ENCODE assay signal across 16 cellular contexts in genomic region chr11:73176892-73177155, GRCh38. TPM values are rescaled to one million over a fixed set of nuclear protein-coding genes. Genes with fewer than 3 reads are reported as not detected.
A peak's percentile ranks its signal among the peaks of the same experiment; 100 is the strongest.
DNase-seq lines count a peak whose midpoint lies in the region; ATAC-seq and TF ChIP-seq lines count a peak whose summit lies in the region.
"Had no signal": no experiment of that assay in that cellular context is flagged by ENCODE, and none has a peak within 500 bp of the region (broad histone marks: within the 10 kb centered on the region; RNA-seq: fewer than 3 reads in every experiment).

No MANE protein-coding gene starts in this region.

- ATAC-seq in esophagus mucosa (peak; percentile 45), HG02571 (IDR thresholded peaks at IDR 0.05; ENCODE audit: unreplicated experiment) (no peak)
- ATAC-seq: natural killer cell treated with Interleukin-12 subunit alpha and Interleukin-12 subunit beta and Interleukin-15 and Interleukin-18, amount 100 ng/mL, for 72 hours had no signal

- H3K4me1 ChIP-seq in DOHH2 (ENCODE audit: control insufficient read depth, low read length) (peaks cover 56% of the 10 kb centered on the region), OCI-LY7 (ENCODE audit: insufficient read depth, low read length, poor library complexity, severe bottlenecking) (peaks cover 54% of the 10 kb centered on the region), spleen (peaks cover 34 to 71% (median 54%) of the 10 kb centered on the region in 6 donors)
- H3K4me1 ChIP-seq: BE2C had no signal

- TF ChIP-seq CTCF in DOHH2 (IDR thresholded peaks at IDR 0.05; ENCODE audit: low read depth, low read length, poor library complexity, severe bottlenecking): no peak
- TF ChIP-seq CTCF in OCI-LY7 (conservative IDR thresholded peaks at IDR 0.05; ENCODE audit: low read length): no peak
- no peak for TF ChIP-seq CTCF in spleen (IDR thresholded peaks at IDR 0.05 in 8 of 11, conservative IDR thresholded peaks at IDR 0.05 in 3 of 11)

- intact Hi-C loops in OCI-LY7 (cut with micrococcal nuclease; ENCODE audit: unreplicated experiment) (loop anchor here (1.0 kb wide), 1 partner anchor 23 kb away; no protein-coding TSS in a partner anchor), spleen (cut with DNase I; ENCODE audit: low total_unique reads) (loop anchor here (5.0 to 10.0 kb wide), 3 partner anchors 35 to 452 kb away; partner anchors contain the start of gene FCHSD2)

- CTCF ChIA-PET in OCI-LY7 (lab: Charles Lee; ENCODE audit: unreplicated experiment): interaction anchor here (1.8 to 2.7 kb wide), 6 partner anchors 19 to 345 kb away, joined by 4 to 22 read pairs (median 15); partner anchors contain the start of gene FCHSD2

- no peaks in the 10 kb centered on the region for H3K9me2 ChIP-seq in DOHH2 (replicated peaks; ENCODE audit: control insufficient read depth, low read length)
- H3K9me2 ChIP-seq in OCI-LY7 (ENCODE audit: insufficient read depth, low read length): no peaks in the 10 kb centered on the region

- no peaks in the 10 kb centered on the region for H3K9me3 ChIP-seq in DOHH2 (ENCODE audit: control insufficient read depth, insufficient read depth, low read length)
- H3K9me3 ChIP-seq in OCI-LY7 (ENCODE audit: low read length): peaks cover 5% of the 10 kb centered on the region; the same call in 1 of the 2 replicates
- H3K9me3 ChIP-seq in spleen: no peaks in the 10 kb centered on the region
- H3K9me3 ChIP-seq: BE2C had no signal

- POLR2A ChIA-PET in OCI-LY7 (lab: Charles Lee): interaction anchor here (0.9 to 7.1 kb wide), 10 partner anchors 10 to 345 kb away, joined by 3 to 136 read pairs (median 5); partner anchors contain the start of gene FCHSD2

- peak overlapping the region; percentile 78; the same call in 1 of the 2 replicates for H2AFZ ChIP-seq in OCI-LY7 (ENCODE audit: low read length)

- no TSS peak for BruUV-seq in OCI-LY7 (replicated peaks; lab: Mats Ljungman, UMichigan)

- 65 to 100% (median 73%) methylated on average over 1 of the region's 1 CpG for WGBS in spleen, 5 donors

- no peaks in the 10 kb centered on the region for H4K20me1 ChIP-seq in DOHH2 (ENCODE audit: control insufficient read depth, insufficient read depth, low read depth, low read length)
- no peaks in the 10 kb centered on the region for H4K20me1 ChIP-seq in OCI-LY7 (ENCODE audit: insufficient read depth, low read length)

- H3K36me3 ChIP-seq in DOHH2 (ENCODE audit: control insufficient read depth, low read length): no peaks in the 10 kb centered on the region
- H3K36me3 ChIP-seq in OCI-LY7 (ENCODE audit: insufficient read depth, low read length): no peaks in the 10 kb centered on the region
- no peaks in the 10 kb centered on the region for H3K36me3 ChIP-seq in spleen
- H3K36me3 ChIP-seq: BE2C had no signal

- DNase-seq in OCI-LY7 (ENCODE audit: low spot score) (no peak), spleen (no peak), DMS 273 (lab: John Stamatoyannopoulos, UW; ENCODE audit: unreplicated experiment) (no peak)
- DNase-seq in activated T-cell treated with anti-CD3 and anti-CD28 coated beads, Interleukin-2, amount 50 U/mL, for 48 hours: no peak
- DNase-seq in activated naive CD4-positive, alpha-beta T cell (lab: John Stamatoyannopoulos, UW): no peak
- DNase-seq: activated CD4-positive, CD25-positive, alpha-beta regulatory T cell; activated T-cell treated with anti-CD3 and anti-CD28 coated beads for 4 hours; BE2C; DMS53; NCI-H524 had no signal

- H3K79me2 ChIP-seq in DOHH2 (ENCODE audit: control insufficient read depth, low read length): 0 out of 2 replicates have a peak, but pooled peaks cover 5% of the 10 kb centered on the region
- H3K79me2 ChIP-seq in OCI-LY7 (ENCODE audit: insufficient read depth, low read depth, low read length): no peaks in the 10 kb centered on the region

- peak overlapping the region; percentile 33 for H3K4me2 ChIP-seq in DOHH2 (ENCODE audit: low read length)
- peak overlapping the region; percentile 36 for H3K4me2 ChIP-seq in OCI-LY7 (ENCODE audit: low read length)

- H3K4me3 ChIP-seq in DOHH2 (ENCODE audit: low read length) (0 out of 2 replicates have a peak overlapping the region, but pooled peaks have one; percentile 27), OCI-LY7 (ENCODE audit: low read depth, low read length, poor library complexity, severe bottlenecking) (no peak overlapping the region), spleen (no peak overlapping the region)

- H3K27ac ChIP-seq in DOHH2 (ENCODE audit: low read depth, low read length): no peak overlapping the region
- H3K27ac ChIP-seq in OCI-LY7 (ENCODE audit: low read depth, low read length, poor library complexity, severe bottlenecking): peak overlapping the region; percentile 41
- H3K27ac ChIP-seq in spleen: peak overlapping the region in 6 of 8 donors; percentile 58 to 79 (median 75)

- TF ChIP-seq POLR2A in spleen (IDR thresholded peaks at IDR 0.05): no peak

- H3F3A ChIP-seq in DOHH2 (ENCODE audit: control insufficient read depth, insufficient read depth): 0 out of 2 replicates have a peak, but pooled peaks cover 3% of the 10 kb centered on the region

- H3K27me3 ChIP-seq in DOHH2 (ENCODE audit: control insufficient read depth, low read length): no peaks in the 10 kb centered on the region
- no peaks in the 10 kb centered on the region for H3K27me3 ChIP-seq in spleen (replicated peaks in 1 of 7)
- H3K27me3 ChIP-seq: BE2C had no signal

RNA-seq across cellular contexts. Expression of gene FCHSD2, which starts 34.7 kb away (rescaled TPM):
- 39.0 and 48.7 TPM in 2 replicates for total RNA-seq in OCI-LY7 (2014; rRNA removed; shearing (Covaris generic))
- total RNA-seq in OCI-LY7 (2022) (128 and 147 TPM in 2 replicates), esophagus mucosa (7.3 TPM), spleen (100 to 1,000 TPM in 4 of 7 donors, 10 to 100 TPM in 3; 66.1 to 129 (median 110) TPM)
- 10 to 100 TPM; 30.2 to 35.0 (median 32.2) TPM for polyA plus RNA-seq in spleen

RNA-seq across cellular contexts. Expression of gene P2RY2, which starts 41.3 kb away (rescaled TPM):
- total RNA-seq in OCI-LY7 (2014; rRNA removed; shearing (Covaris generic)): not detected in 2 replicates
- not detected in 2 replicates for total RNA-seq in OCI-LY7 (2022)
- total RNA-seq in esophagus mucosa: 44.3 TPM
- total RNA-seq in spleen: 10 to 100 TPM in 5 of 7 donors, 1 to 10 TPM in 2; 8.3 to 17.5 (median 12.0) TPM
- 1 to 10 TPM in 2 of 3 donors, under 1 TPM in 1; 0.99 to 3.3 (median 1.2) TPM for polyA plus RNA-seq in spleen
- total RNA-seq: LHCN-M2; T-helper 1 cell treated with Interleukin-12 subunit alpha and Interleukin-12 subunit beta and Interleukin-4 antibody, amounts not matched to agents 30 ng/mL and 1 ng/mL, for 36 hours had no signal

Comparison
In these comparisons a context has a peak if more than half of its experiments do, and no peak if none do; other contexts are left out.
1. RNA of gene P2RY2, which starts 41.3 kb away (total RNA-seq): 44.3 TPM in esophagus mucosa (single experiment) and 8.3 to 17.5 TPM in spleen; not detected in OCI-LY7; every median in the first group is over 4 times any median in the second.